Comparison of ENCODE assay signal across 8 cellular contexts in the genomic region with DNA sequence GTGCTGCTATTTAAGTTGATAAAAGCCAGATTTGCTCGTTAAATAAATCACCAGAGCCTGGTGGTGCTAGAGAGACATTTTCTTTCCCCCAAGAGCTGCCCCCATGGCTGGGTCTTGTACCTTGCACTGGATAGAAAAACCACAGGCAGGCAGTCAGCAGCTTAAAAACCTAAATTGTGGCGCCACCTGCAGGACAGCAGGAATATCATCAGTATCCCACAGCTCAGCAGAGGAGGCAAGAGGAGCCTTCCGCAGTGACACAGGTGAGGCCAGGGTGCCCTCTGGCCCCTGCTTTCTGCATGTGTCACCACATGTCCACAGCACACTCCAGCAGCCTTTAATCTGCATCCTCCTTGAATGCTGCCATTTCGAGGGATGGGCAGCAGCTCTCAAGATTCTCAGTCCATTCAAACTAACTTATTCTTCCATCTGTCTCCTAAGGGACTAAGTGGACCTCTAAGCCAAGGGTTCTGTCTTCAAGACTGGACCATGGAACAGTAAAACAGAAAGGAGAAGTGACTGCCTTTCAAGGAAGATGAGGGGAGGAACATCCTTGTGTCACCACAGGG.
DNase-seq lines count a peak whose midpoint lies in the region; ATAC-seq and TF ChIP-seq lines count a peak whose summit lies in the region.

No MANE protein-coding gene starts in this region.

- H4K20me1 ChIP-seq in OCI-LY3 (ENCODE audit: insufficient read depth, low read length): no peaks in the 10 kb centered on the region

- TF ChIP-seq CTCF in AG09309 (IDR thresholded peaks at IDR 0.05; ENCODE audit: control insufficient read depth, insufficient read depth, low read depth, low read length, missing control alignments): peak; percentile 83
- peak; percentile 78 for TF ChIP-seq CTCF in OCI-LY3 (IDR thresholded peaks at IDR 0.05; ENCODE audit: low read depth, low read length)
- peak; percentile 73 for TF ChIP-seq CTCF in fibroblast of pulmonary artery (IDR thresholded peaks at IDR 0.05; ENCODE audit: low read length, missing control alignments)

- peaks cover 9% of the 10 kb centered on the region for H3K27me3 ChIP-seq in OCI-LY3 (ENCODE audit: low read depth, low read length)

- peaks cover 6% of the 10 kb centered on the region for H3K4me1 ChIP-seq in OCI-LY3 (ENCODE audit: low read length)

- H3K27ac ChIP-seq in OCI-LY3 (ENCODE audit: low read length) (no peak overlapping the region), substantia nigra (ENCODE audit: low read depth, low read length, poor library complexity, severe bottlenecking) (no peak overlapping the region)

- H3K4me2 ChIP-seq in OCI-LY3 (ENCODE audit: low read length): no peak overlapping the region

- no peak overlapping the region for H2AFZ ChIP-seq in OCI-LY3 (ENCODE audit: low read depth, low read length)

- no peaks in the 10 kb centered on the region for H3K36me3 ChIP-seq in OCI-LY3 (replicated peaks; ENCODE audit: low read depth, low read length)

- H3K79me2 ChIP-seq in OCI-LY3 (ENCODE audit: low read length): no peaks in the 10 kb centered on the region

- no peaks in the 10 kb centered on the region for H3K9me3 ChIP-seq in OCI-LY3 (ENCODE audit: insufficient read depth, low read length)

- peak; percentile 56 for ATAC-seq in GM18873 (IDR thresholded peaks at IDR 0.05; ENCODE audit: low FRiP score, unreplicated experiment)

- DNase-seq in AG09309 (ENCODE audit: low read depth) (peak; percentile 43), HuH-7 (ENCODE audit: low spot score) (peak; percentile 76), fibroblast of pulmonary artery (ENCODE audit: low read depth) (peak; percentile 84), non-pigmented ciliary epithelial cell (ENCODE audit: low read depth) (peak; percentile 46), substantia nigra (lab: John Stamatoyannopoulos, UW) (peak in 41 of 49 donors; percentile 3 to 76 (median 52))
- peak; percentile 75 to 81 for DNase-seq in activated T-cell treated with anti-CD3 and anti-CD28 coated beads, Interleukin-2, amount 50 U/mL, for 48 hours

- no peak overlapping the region for H3K9ac ChIP-seq in OCI-LY3 (ENCODE audit: low read length)

- H3K4me3 ChIP-seq in AG09309 (ENCODE audit: control insufficient read depth, low read depth, low read length) (no peak overlapping the region), OCI-LY3 (ENCODE audit: low read length) (no peak overlapping the region), fibroblast of pulmonary artery (replicated peaks; ENCODE audit: low read depth, low read length) (no peak overlapping the region)
